ENCODE assay signal across 7 cellular contexts in genomic region chr5:33299621-33300208, GRCh38.
DNase-seq lines count a peak whose midpoint lies in the region; ATAC-seq and TF ChIP-seq lines count a peak whose summit lies in the region.

No MANE protein-coding gene starts in this region.

- H3K27ac ChIP-seq in tibial nerve: peak overlapping the region in 2 of 4 donors; percentile 55 to 63

- H3K9me3 ChIP-seq in tibial nerve: no peaks in the 10 kb centered on the region

- 15 to 25% methylated on average over 5 of the region's 5 CpGs for WGBS in tibial nerve, 2 donors

- H3K4me3 ChIP-seq in GM12865 (ENCODE audit: low read depth, low read length) (no peak overlapping the region), tibial nerve (no peak overlapping the region)

- no peak for TF ChIP-seq POLR2A in tibial nerve (IDR thresholded peaks at IDR 0.05)

- no peaks in the 10 kb centered on the region for H3K36me3 ChIP-seq in tibial nerve

- peaks cover 0 to 27% (median 0%) of the 10 kb centered on the region in 4 donors for H3K4me1 ChIP-seq in tibial nerve

- peak; percentile 26 for DNase-seq in GM12865 (ENCODE audit: low read depth)
- DNase-seq in amniotic stem cell (lab: John Stamatoyannopoulos, UW): peak; percentile 53
- peak; percentile 91 for DNase-seq in islet precursor cell
- no peak for DNase-seq in tibial nerve (ENCODE audit: low spot score in 2 of 2)
- no peak for DNase-seq in OCI-M2 (lab: John Stamatoyannopoulos, UW; ENCODE audit: unreplicated experiment)

- no peak for TF ChIP-seq CTCF in GM12865 (IDR thresholded peaks at IDR 0.05; ENCODE audit: insufficient read depth, low read depth, low read length, missing control alignments)
- peak; percentile 70 for TF ChIP-seq CTCF in LNCAP (IDR thresholded peaks at IDR 0.05)
- TF ChIP-seq CTCF in tibial nerve (IDR thresholded peaks at IDR 0.05): peak in 4 of 5 experiments; percentile 25 to 54 (median 31)

- H3K27me3 ChIP-seq in tibial nerve: no peaks in the 10 kb centered on the region

- ATAC-seq in GM21737 (IDR thresholded peaks at IDR 0.05; ENCODE audit: unreplicated experiment): peak; percentile 24

- peak in 1 of 2 donors; percentile 28 for TF ChIP-seq EP300 in tibial nerve (IDR thresholded peaks at IDR 0.05)

Comparison
In these comparisons a context has a peak if more than half of its experiments do, and no peak if none do; other contexts are left out.
1. DNase-seq: peak in GM12865 (single experiment), amniotic stem cell (single experiment) and islet precursor cell (single experiment); none in tibial nerve (0 of 2) and OCI-M2 (single experiment).